In genomic region chr9:40583230-40583629, GRCh38 we compare ENCODE assay signal across 8 cellular contexts.
DNase-seq lines count a peak whose midpoint lies in the region; ATAC-seq and TF ChIP-seq lines count a peak whose summit lies in the region.
"Not testable (repeated sequence)": the region's sequence is repeated elsewhere in the genome, so short reads cannot be mapped to it uniquely, and the experiment has no call there.

No MANE protein-coding gene starts in this region.

- not testable (repeated sequence) for TF ChIP-seq EP300 in SK-N-SH (IDR thresholded peaks at IDR 0.05; ENCODE audit: borderline replicate concordance in 1 of 2, low read depth in 1 of 2, low read length in 1 of 2); neural cell (conservative IDR thresholded peaks at IDR 0.05; ENCODE audit: poor library complexity, severe bottlenecking)

- H3K9me3 Mint-ChIP-seq in CD8-positive, alpha-beta memory T cell; activated CD4-positive, alpha-beta memory T cell treated with anti-CD3 and anti-CD28 coated beads for 36 hours; immature natural killer cell; stimulated activated naive B cell treated with anti-CD40 and anti-IgM and Interleukin-4, amounts not matched to agents 10 μg/mL and 1 μg/mL and 100 μg/mL, for 72 hours: not testable (repeated sequence)

- H3K4me3 Mint-ChIP-seq in CD8-positive, alpha-beta memory T cell: peak overlapping the region in 6 of 7 donors; percentile 41 to 77 (median 62)
- H3K4me3 Mint-ChIP-seq in activated CD4-positive, alpha-beta memory T cell treated with anti-CD3 and anti-CD28 coated beads for 36 hours: not testable (repeated sequence)
- peak overlapping the region in 4 of 5 donors; percentile 67 to 74 (median 71) for H3K4me3 Mint-ChIP-seq in immature natural killer cell
- H3K4me3 Mint-ChIP-seq in stimulated activated naive B cell treated with anti-CD40 and anti-IgM and Interleukin-4, amounts not matched to agents 10 μg/mL and 1 μg/mL and 100 μg/mL, for 72 hours: peak overlapping the region; percentile 61 to 65

- POLR2A ChIA-PET in CD8-positive, alpha-beta memory T cell (lab: Charles Lee); SK-N-SH (lab: Yijun Ruan, JAX); activated CD4-positive, alpha-beta memory T cell treated with anti-CD3 and anti-CD28 coated beads for 36 hours (lab: Charles Lee): not testable (repeated sequence)

- WGBS in SK-N-SH (ENCODE audit: low lambda C conversion rate): 42% methylated on average over 4 of the region's 7 CpGs

- H3K9ac ChIP-seq in SK-N-SH: peak overlapping the region; percentile 34; the same call in 1 of the 2 replicates
- H3K9ac ChIP-seq in neural cell (ENCODE audit: low read length): not testable (repeated sequence)

- not testable (repeated sequence) for H3K27me3 ChIP-seq in CD8-positive, alpha-beta memory T cell (ENCODE audit: insufficient read depth, low read length, poor library complexity, severe bottlenecking); SK-N-SH (ENCODE audit: insufficient read depth); brain microvascular endothelial cell (replicated peaks); neural cell (ENCODE audit: insufficient read depth, low read depth, low read length)

- TF ChIP-seq CTCF in SK-N-SH (IDR thresholded peaks at IDR 0.05); brain microvascular endothelial cell (IDR thresholded peaks at IDR 0.05; ENCODE audit: low read depth, low read length, missing control alignments); neural cell (IDR thresholded peaks at IDR 0.05; ENCODE audit: poor library complexity, severe bottlenecking): not testable (repeated sequence)

- H3K9me3 ChIP-seq in CD8-positive, alpha-beta memory T cell (ENCODE audit: low read length); SK-N-SH; neural cell (ENCODE audit: low read length): not testable (repeated sequence)

- not testable (repeated sequence) for H3K4me1 ChIP-seq in CD8-positive, alpha-beta memory T cell (ENCODE audit: insufficient read depth, low read length); SK-N-SH (ENCODE audit: control insufficient read depth in 1 of 2, insufficient read depth in 2 of 2, low read depth in 1 of 2, low read length in 1 of 2)

- not testable (repeated sequence) for TF ChIP-seq RAD21 in SK-N-SH (IDR thresholded peaks at IDR 0.05; ENCODE audit: low read length); neural cell (conservative IDR thresholded peaks at IDR 0.05)

- not testable (repeated sequence) for H3F3A ChIP-seq in SK-N-SH (replicated peaks; ENCODE audit: insufficient read depth); neural cell (ENCODE audit: insufficient read depth, low read length, poor library complexity, severe bottlenecking)

- intact Hi-C loops in activated CD4-positive, alpha-beta memory T cell treated with anti-CD3 and anti-CD28 coated beads for 36 hours (cut with micrococcal nuclease): not testable (repeated sequence)

- H3K9me2 ChIP-seq in SK-N-SH; neural cell (ENCODE audit: insufficient read depth, low read length): not testable (repeated sequence)

- H3K27me3 Mint-ChIP-seq in CD8-positive, alpha-beta memory T cell; activated CD4-positive, alpha-beta memory T cell treated with anti-CD3 and anti-CD28 coated beads for 36 hours; immature natural killer cell (ENCODE audit: low read depth in 3 of 3); stimulated activated naive B cell treated with anti-CD40 and anti-IgM and Interleukin-4, amounts not matched to agents 10 μg/mL and 1 μg/mL and 100 μg/mL, for 72 hours: not testable (repeated sequence)

- not testable (repeated sequence) for H2AFZ ChIP-seq in SK-N-SH (ENCODE audit: low read depth); neural cell (ENCODE audit: low read depth, low read length)

- not testable (repeated sequence) for H3K27ac ChIP-seq in CD8-positive, alpha-beta memory T cell (ENCODE audit: low read depth, low read length); SK-N-SH (ENCODE audit: low read depth in 2 of 2, low read length in 1 of 2); brain microvascular endothelial cell; neural cell (ENCODE audit: low read length)

- CTCF ChIA-PET in CD8-positive, alpha-beta memory T cell (lab: Charles Lee); SK-N-SH (lab: Yijun Ruan, JAX); activated CD4-positive, alpha-beta memory T cell treated with anti-CD3 and anti-CD28 coated beads for 36 hours (lab: Charles Lee): not testable (repeated sequence)

- H3K4me3 ChIP-seq in CD8-positive, alpha-beta memory T cell (ENCODE audit: low read length); SK-N-SH (ENCODE audit: low read depth in 2 of 2, low read length in 1 of 2): not testable (repeated sequence)
- H3K4me3 ChIP-seq in brain microvascular endothelial cell (ENCODE audit: low read depth, low read length) (peak overlapping the region; percentile 31), neural cell (ENCODE audit: low read length) (peak overlapping the region; percentile 30)

- H3K27ac Mint-ChIP-seq in CD8-positive, alpha-beta memory T cell: peak overlapping the region in 1 of 8 donors; percentile 60
- H3K27ac Mint-ChIP-seq in activated CD4-positive, alpha-beta memory T cell treated with anti-CD3 and anti-CD28 coated beads for 36 hours; immature natural killer cell: not testable (repeated sequence)
- H3K27ac Mint-ChIP-seq in stimulated activated naive B cell treated with anti-CD40 and anti-IgM and Interleukin-4, amounts not matched to agents 10 μg/mL and 1 μg/mL and 100 μg/mL, for 72 hours: peak overlapping the region; percentile 84

- not testable (repeated sequence) for H3K36me3 Mint-ChIP-seq in CD8-positive, alpha-beta memory T cell; activated CD4-positive, alpha-beta memory T cell treated with anti-CD3 and anti-CD28 coated beads for 36 hours; immature natural killer cell; stimulated activated naive B cell treated with anti-CD40 and anti-IgM and Interleukin-4, amounts not matched to agents 10 μg/mL and 1 μg/mL and 100 μg/mL, for 72 hours

- not testable (repeated sequence) for H3K36me3 ChIP-seq in CD8-positive, alpha-beta memory T cell (ENCODE audit: insufficient read depth, low read length); SK-N-SH (replicated peaks in 1 of 2; ENCODE audit: control insufficient read depth in 1 of 2, insufficient read depth in 2 of 2, low read length in 1 of 2); brain microvascular endothelial cell (replicated peaks); neural cell (ENCODE audit: insufficient read depth, low read length)

- ATAC-seq in stimulated activated naive B cell treated with anti-CD40 and anti-IgM and Interleukin-4, amounts not matched to agents 10 μg/mL and 1 μg/mL and 100 μg/mL, for 72 hours (replicated peaks): not testable (repeated sequence)

- in situ Hi-C loops in brain microvascular endothelial cell (cut with HindIII; ENCODE audit: low pct_ligation_motif_present, low sequenced_read_pairs): not testable (repeated sequence)

- not testable (repeated sequence) for H4K20me1 ChIP-seq in SK-N-SH (ENCODE audit: insufficient read depth); neural cell (ENCODE audit: insufficient read depth)

- peak in 1 of 5 donors; percentile 16 for DNase-seq in CD8-positive, alpha-beta memory T cell
- not testable (repeated sequence) for DNase-seq in SK-N-SH; brain microvascular endothelial cell; immature natural killer cell; stimulated activated naive B cell treated with anti-CD40 and anti-IgM and Interleukin-4, amounts not matched to agents 10 μg/mL and 1 μg/mL and 100 μg/mL, for 72 hours
- DNase-seq in activated CD4-positive, alpha-beta memory T cell treated with anti-CD3 and anti-CD28 coated beads for 36 hours: peak; percentile 48
- peak; percentile 59 for DNase-seq in activated effector memory CD4-positive, alpha-beta T cell treated with anti-CD3 and anti-CD28 coated beads, Interleukin-2, amount 50 U/mL, for 16 hours

- peaks cover 25% of the 10 kb centered on the region; the same call in 1 of the 2 replicates for H3K79me2 ChIP-seq in SK-N-SH (ENCODE audit: insufficient read depth)
- not testable (repeated sequence) for H3K79me2 ChIP-seq in neural cell (replicated peaks; ENCODE audit: insufficient read depth, low read length)

- peak overlapping the region; percentile 50 for H3K4me2 ChIP-seq in SK-N-SH
- not testable (repeated sequence) for H3K4me2 ChIP-seq in neural cell (ENCODE audit: low read length)

- not testable (repeated sequence) for H3K4me1 Mint-ChIP-seq in CD8-positive, alpha-beta memory T cell; activated CD4-positive, alpha-beta memory T cell treated with anti-CD3 and anti-CD28 coated beads for 36 hours (ENCODE audit: low read depth); immature natural killer cell; stimulated activated naive B cell treated with anti-CD40 and anti-IgM and Interleukin-4, amounts not matched to agents 10 μg/mL and 1 μg/mL and 100 μg/mL, for 72 hours
